In genomic region chr1:107593436-107594209, GRCh38 we compare ENCODE assay signal across 18 cellular contexts.
DNase-seq lines count a peak whose midpoint lies in the region; ATAC-seq and TF ChIP-seq lines count a peak whose summit lies in the region.
"Had no signal": no experiment of that assay in that cellular context is flagged by ENCODE, and none has a peak within 500 bp of the region (broad histone marks: within the 10 kb centered on the region; RNA-seq: fewer than 3 reads in every experiment).

No MANE protein-coding gene starts in this region.

- H3K27me3 ChIP-seq in BLaER1 (no peaks in the 10 kb centered on the region), left lung (no peaks in the 10 kb centered on the region)
- H3K27me3 ChIP-seq: upper lobe of left lung had no signal

- peak; percentile 90 for ATAC-seq in activated T-helper 17 cell treated with anti-CD3 and anti-CD28 coated beads, Interleukin-2, amount 50 U/mL, for 72 hours (replicated peaks)
- ATAC-seq in left lung, result peak; percentile 72
- no peak for ATAC-seq in HG03196 (IDR thresholded peaks at IDR 0.05; ENCODE audit: unreplicated experiment)

- no peak overlapping the region for H3K4me3 Mint-ChIP-seq in activated T-helper 17 cell treated with anti-CD3 and anti-CD28 coated beads, Interleukin-2, amount 50 U/mL, for 72 hours
- H3K4me3 Mint-ChIP-seq: brain had no signal

- DNase-seq in Kasumi-1 (lab: John Stamatoyannopoulos, UW), result peak; percentile 34 to 47
- DNase-seq in left lung, result no peak
- no peak for DNase-seq in activated CD4-positive, CD25-positive, alpha-beta regulatory T cell treated with anti-CD3 and anti-CD28 coated beads, Interleukin-2, amount 50 U/mL, for 72 hours
- DNase-seq in NCI-H345 (lab: John Stamatoyannopoulos, UW), result no peak
- no peak for DNase-seq in nucleus accumbens (lab: John Stamatoyannopoulos, UW)
- DNase-seq: activated CD4-positive, alpha-beta T cell treated with anti-CD3 and anti-CD28 coated beads, Interleukin-2, amount 50 U/mL, for 4 hours; activated effector memory CD4-positive, alpha-beta T cell treated with anti-CD3 and anti-CD28 coated beads, Interleukin-2, amount 50 U/mL, for 16 hours; AML-193; DMS53; head of caudate nucleus; NCI-H1417 treated with DMSO at 0.1 percent for 48 hours; stimulated activated CD4-positive, alpha-beta T cell treated with anti-CD3 and anti-CD28 coated beads, Interleukin-2, amount 100 ng/mL, for 24 hours; stimulated activated CD8-positive, alpha-beta memory T cell treated with anti-CD3 and anti-CD28 coated beads, Interleukin-4, amount 100 ng/mL, for 48 hours; upper lobe of left lung had no signal

- TF ChIP-seq CTCF in left lung (IDR thresholded peaks at IDR 0.05), result no peak

- H3K4me3 ChIP-seq in BLaER1, result no peak overlapping the region
- H3K4me3 ChIP-seq in left lung, result no peak overlapping the region
- H3K4me3 ChIP-seq: upper lobe of left lung had no signal

- peaks cover 78% of the 10 kb centered on the region for H3K36me3 ChIP-seq in BLaER1
- peaks cover 0 to 6% of the 10 kb centered on the region in 2 donors for H3K36me3 ChIP-seq in left lung
- H3K36me3 ChIP-seq: upper lobe of left lung had no signal

- H3K9ac ChIP-seq in BLaER1, result no peak overlapping the region

- peaks cover 13% of the 10 kb centered on the region for H3K4me1 Mint-ChIP-seq in activated T-helper 17 cell treated with anti-CD3 and anti-CD28 coated beads, Interleukin-2, amount 50 U/mL, for 72 hours
- H3K4me1 Mint-ChIP-seq: brain had no signal

- no peaks in the 10 kb centered on the region for H3K9me3 Mint-ChIP-seq in activated T-helper 17 cell treated with anti-CD3 and anti-CD28 coated beads, Interleukin-2, amount 50 U/mL, for 72 hours

- intact Hi-C loops in left lung (cut with DNase I), result no loop called here

- no peaks in the 10 kb centered on the region for H4K20me1 ChIP-seq in BLaER1

- peaks cover 20% of the 10 kb centered on the region for H3K36me3 Mint-ChIP-seq in activated T-helper 17 cell treated with anti-CD3 and anti-CD28 coated beads, Interleukin-2, amount 50 U/mL, for 72 hours (ENCODE audit: low read depth)
- H3K36me3 Mint-ChIP-seq: brain had no signal

- no peaks in the 10 kb centered on the region for H3K27me3 Mint-ChIP-seq in activated T-helper 17 cell treated with anti-CD3 and anti-CD28 coated beads, Interleukin-2, amount 50 U/mL, for 72 hours
- H3K27me3 Mint-ChIP-seq: brain had no signal

- H3K27ac Mint-ChIP-seq in activated T-helper 17 cell treated with anti-CD3 and anti-CD28 coated beads, Interleukin-2, amount 50 U/mL, for 72 hours, result no peak overlapping the region
- H3K27ac Mint-ChIP-seq: brain had no signal

- H3K4me1 ChIP-seq in BLaER1 (peaks cover 11% of the 10 kb centered on the region), left lung (peaks cover 0 to 9% of the 10 kb centered on the region in 2 donors)
- H3K4me1 ChIP-seq: upper lobe of left lung had no signal

- 0 out of 2 replicates have a peak overlapping the region, but pooled peaks have one; percentile 7 for H3K27ac ChIP-seq in BLaER1
- no peak overlapping the region for H3K27ac ChIP-seq in left lung
- H3K27ac ChIP-seq: upper lobe of left lung had no signal

- H3K9me3 ChIP-seq in BLaER1 (no peaks in the 10 kb centered on the region), left lung (no peaks in the 10 kb centered on the region)
- H3K9me3 ChIP-seq: upper lobe of left lung had no signal

- H3K4me2 ChIP-seq in BLaER1, result peak overlapping the region; percentile 28; the same call in 1 of the 2 replicates

Comparison
In these comparisons a context has a peak if more than half of its experiments do, and no peak if none do; other contexts are left out.
1. DNase-seq: peak in Kasumi-1 (2 of 2); none in left lung (0 of 2), activated CD4-positive, CD25-positive, alpha-beta regulatory T cell treated with anti-CD3 and anti-CD28 coated beads, Interleukin-2, amount 50 U/mL, for 72 hours (single experiment), NCI-H345 (single experiment) and nucleus accumbens (0 of 56).